In genomic region chr18:68480196-68480595, GRCh38 we compare ENCODE assay signal across 27 cellular contexts.
DNase-seq lines count a peak whose midpoint lies in the region; ATAC-seq and TF ChIP-seq lines count a peak whose summit lies in the region.
"Had no signal": no experiment of that assay in that cellular context is flagged by ENCODE, and none has a peak within 500 bp of the region (broad histone marks: within the 10 kb centered on the region; RNA-seq: fewer than 3 reads in every experiment).

No MANE protein-coding gene starts in this region.

- no peak overlapping the region for H2AK5ac ChIP-seq in IMR-90 (ENCODE audit: low read depth, low read length)

- H3K9me1 ChIP-seq in IMR-90 (ENCODE audit: insufficient read depth, low read length), result no peaks in the 10 kb centered on the region

- no peak overlapping the region for H2BK15ac ChIP-seq in IMR-90 (ENCODE audit: low read depth, low read length)

- no peaks in the 10 kb centered on the region for H3K36me3 Mint-ChIP-seq in neural progenitor cell

- intact Hi-C loops in IMR-90 (cut with micrococcal nuclease), result no loop called here

- no peak overlapping the region for H2BK120ac ChIP-seq in IMR-90 (ENCODE audit: low read depth, low read length)

- H3K56ac ChIP-seq in IMR-90 (ENCODE audit: extremely low read depth, insufficient read depth, low read length), result no peak overlapping the region

- no peak overlapping the region for H4K5ac ChIP-seq in IMR-90 (ENCODE audit: low read depth, low read length)

- H3K27me3 Mint-ChIP-seq in neural progenitor cell (ENCODE audit: insufficient read depth, low read depth), result peaks cover 5% of the 10 kb centered on the region
- H3K27me3 Mint-ChIP-seq: CD4-positive, alpha-beta T cell had no signal

- H3K4me3 Mint-ChIP-seq in neural progenitor cell, result no peak overlapping the region
- H3K4me3 Mint-ChIP-seq: CD4-positive, alpha-beta T cell had no signal

- H3K79me2 ChIP-seq in neural progenitor cell (ENCODE audit: low read depth), result no peaks in the 10 kb centered on the region

- dilution Hi-C loops in IMR-90 (cut with HindIII; ENCODE audit: low sequenced_read_pairs, unreplicated experiment), result no loop called here

- TF ChIP-seq RAD21 in IMR-90 (IDR thresholded peaks at IDR 0.05; ENCODE audit: low read length), result no peak

- no CpG with 5 or more reads among the region's 4 CpGs for WGBS in IMR-90 (ENCODE audit: extremely low coverage in 2 of 2, insufficient read length in 1 of 2), 2 experiments

- peaks cover 2% of the 10 kb centered on the region; the same call in 1 of the 2 replicates for H3K4me1 ChIP-seq in IMR-90 (ENCODE audit: control insufficient read depth, insufficient read depth, low read length)
- H3K4me1 ChIP-seq in neural progenitor cell, result no peaks in the 10 kb centered on the region
- H3K4me1 ChIP-seq: A549; BLaER1 treated with 17β-estradiol and CSF1 and Interleukin-3, amounts not matched to agents 10 nM and 100 nM; SJSA1 had no signal

- H4K91ac ChIP-seq in IMR-90 (ENCODE audit: insufficient read depth, low read depth, low read length), result no peak overlapping the region

- no peaks in the 10 kb centered on the region for H3K9me3 ChIP-seq in IMR-90 (ENCODE audit: control insufficient read depth, insufficient read depth, low read length)
- H3K9me3 ChIP-seq in neural progenitor cell (ENCODE audit: low read depth), result no peaks in the 10 kb centered on the region
- H3K9me3 ChIP-seq: A549, SJSA1 had no signal

- CTCF ChIA-PET in IMR-90 (lab: Yijun Ruan, JAX), result interaction anchor here (0.5 kb wide), 1 partner anchor 157 kb away, joined by 3 read pairs; no protein-coding TSS in a partner anchor

- no peak overlapping the region for H3K14ac ChIP-seq in IMR-90 (replicated peaks; ENCODE audit: low read depth, low read length)

- H3K27me3 ChIP-seq in IMR-90 (ENCODE audit: control insufficient read depth, insufficient read depth, low read length), result no peaks in the 10 kb centered on the region
- H3K27me3 ChIP-seq in neural progenitor cell, result no peaks in the 10 kb centered on the region
- H3K27me3 ChIP-seq: BLaER1 treated with 17β-estradiol and CSF1 and Interleukin-3, amounts not matched to agents 10 nM and 100 nM; SJSA1 had no signal

- ATAC-seq in IMR-90 (ENCODE audit: low read depth) (no peak), HG03095 (IDR thresholded peaks at IDR 0.05; ENCODE audit: unreplicated experiment) (no peak)
- ATAC-seq: A549 had no signal

- no peaks in the 10 kb centered on the region for H3K9me3 Mint-ChIP-seq in neural progenitor cell
- H3K9me3 Mint-ChIP-seq: CD4-positive, alpha-beta T cell had no signal

- no peaks in the 10 kb centered on the region for H3K36me3 ChIP-seq in IMR-90 (ENCODE audit: control insufficient read depth, insufficient read depth, low read length)
- H3K36me3 ChIP-seq in neural progenitor cell, result no peaks in the 10 kb centered on the region
- H3K36me3 ChIP-seq: BLaER1 treated with 17β-estradiol and CSF1 and Interleukin-3, amounts not matched to agents 10 nM and 100 nM; SJSA1 had no signal

- H3K4me2 ChIP-seq in IMR-90 (ENCODE audit: low read depth, low read length) (0 out of 2 replicates have a peak overlapping the region, but pooled peaks have one; percentile 44), neural progenitor cell (no peak overlapping the region)
- H3K4me2 ChIP-seq: A549; BLaER1 treated with 17β-estradiol and CSF1 and Interleukin-3, amounts not matched to agents 10 nM and 100 nM had no signal

- H3K27ac ChIP-seq in IMR-90 (ENCODE audit: insufficient read depth, low read length) (no peak overlapping the region), neural progenitor cell (no peak overlapping the region)
- H3K27ac ChIP-seq: A549; BLaER1 treated with 17β-estradiol and CSF1 and Interleukin-3, amounts not matched to agents 10 nM and 100 nM; HL-60; SJSA1 had no signal

- H3K4me3 ChIP-seq in IMR-90 (ENCODE audit: insufficient read depth, low read depth, low read length) (no peak overlapping the region), neural progenitor cell (no peak overlapping the region)
- H3K4me3 ChIP-seq: A549; BLaER1 treated with 17β-estradiol and CSF1 and Interleukin-3, amounts not matched to agents 10 nM and 100 nM; SJSA1 had no signal

- no peaks in the 10 kb centered on the region for H3F3A ChIP-seq in neural progenitor cell (ENCODE audit: low read depth)

- in situ Hi-C loops in IMR-90 (cut with MboI; ENCODE audit: low sequenced_read_pairs), result no loop called here

- no peak overlapping the region for H2BK5ac ChIP-seq in IMR-90 (ENCODE audit: low read depth, low read length, poor library complexity, severe bottlenecking)

- H3K18ac ChIP-seq in IMR-90 (ENCODE audit: low read depth, low read length), result no peak overlapping the region

- DNase-seq in IMR-90 (no peak), OCI-M1 (lab: John Stamatoyannopoulos, UW) (peak; percentile 83), astrocyte of the hippocampus (ENCODE audit: low read depth, low spot score) (peak; percentile 9), retina (no peak), neural progenitor cell (ENCODE audit: low spot score) (no peak)
- DNase-seq in stimulated activated CD4-positive, alpha-beta T cell treated with anti-CD3 and anti-CD28 coated beads, Interleukin-15, amount 100 ng/mL, for 24 hours, result no peak
- DNase-seq: AML-193; CD4-positive, alpha-beta T cell; DMS79; EL; GDM1; NCI-H1092; NCI-H1417 treated with DMSO at 0.1 percent for 48 hours; NCI-H1694 treated with DMSO at 0.1 percent for 48 hours; NCI-H2081; NCI-H2171; NCI-H345; NCI-H510A treated with DMSO at 0.1 percent for 48 hours; NCI-H748 treated with DMSO at 0.1 percent for 48 hours; NK-92 treated with Interleukin-12 subunit alpha and Interleukin-12 subunit beta, amount 100 ng/mL, for 24 hours; Right ventricle myocardium superior; RPMI8226 had no signal

- no peaks in the 10 kb centered on the region for H3K79me1 ChIP-seq in IMR-90 (ENCODE audit: low read depth in 1 of 2, low read length in 2 of 2)

- H3K23ac ChIP-seq in IMR-90 (ENCODE audit: low read depth, low read length), result no peak overlapping the region

- no peak overlapping the region for H3K27ac Mint-ChIP-seq in neural progenitor cell
- H3K27ac Mint-ChIP-seq: CD4-positive, alpha-beta T cell had no signal

- H4K20me1 ChIP-seq in IMR-90 (ENCODE audit: insufficient read depth, low read length), result no peaks in the 10 kb centered on the region
- H4K20me1 ChIP-seq in neural progenitor cell (ENCODE audit: low read depth), result no peaks in the 10 kb centered on the region
- H4K20me1 ChIP-seq: BLaER1 treated with 17β-estradiol and CSF1 and Interleukin-3, amounts not matched to agents 10 nM and 100 nM had no signal

- no peak overlapping the region for H2AK9ac ChIP-seq in IMR-90 (replicated peaks; ENCODE audit: low read depth, low read length, poor library complexity)

- TF ChIP-seq POLR2A in IMR-90 (IDR thresholded peaks at IDR 0.05; ENCODE audit: low read depth, low read length), result no peak

- H4K8ac ChIP-seq in IMR-90 (ENCODE audit: low read depth in 2 of 2, low read length in 2 of 2), result no peak overlapping the region

- POLR2A ChIA-PET in IMR-90 (lab: Charles Lee; ENCODE audit: unreplicated experiment), result no interaction called here

- BruUV-seq in IMR-90 (replicated peaks; lab: Mats Ljungman, UMichigan), result no TSS peak

- H2AFZ ChIP-seq in IMR-90 (replicated peaks; ENCODE audit: low read length, poor library complexity) (no peak overlapping the region), neural progenitor cell (replicated peaks) (no peak overlapping the region)

- H3K4me1 Mint-ChIP-seq in neural progenitor cell, result peaks cover 5% of the 10 kb centered on the region

- no peak overlapping the region for H3K4ac ChIP-seq in IMR-90 (ENCODE audit: low read depth, low read length)

- H3K9ac ChIP-seq in IMR-90 (ENCODE audit: low read depth, low read length) (no peak overlapping the region), neural progenitor cell (no peak overlapping the region)
- H3K9ac ChIP-seq: BLaER1 treated with 17β-estradiol and CSF1 and Interleukin-3, amounts not matched to agents 10 nM and 100 nM had no signal

- TF ChIP-seq CTCF in IMR-90 (conservative IDR thresholded peaks at IDR 0.05; ENCODE audit: low read depth, low read length), result no peak
- TF ChIP-seq CTCF in neural progenitor cell (IDR thresholded peaks at IDR 0.05), result no peak

- no peak overlapping the region for H2BK20ac ChIP-seq in IMR-90 (ENCODE audit: low read depth, low read length)

TF ChIP-seq in IMR-90, 13 proteins besides CTCF, POLR2A, EP300 and RAD21:
- TF ChIP-seq SMC3 (IDR thresholded peaks at IDR 0.05; ENCODE audit: low read depth, low read length) (no peak), FOS (IDR thresholded peaks at IDR 0.05; ENCODE audit: low read depth, low read length) (no peak), USF2 (IDR thresholded peaks at IDR 0.05; ENCODE audit: low read depth, low read length) (no peak), RCOR1 (IDR thresholded peaks at IDR 0.05; ENCODE audit: insufficient replicate concordance, low read length) (no peak), CEBPB (IDR thresholded peaks at IDR 0.05; ENCODE audit: low read depth, low read length) (no peak), ELK1 (IDR thresholded peaks at IDR 0.05; ENCODE audit: borderline replicate concordance, low read depth, low read length) (no peak), BHLHE40 (IDR thresholded peaks at IDR 0.05; ENCODE audit: low read depth, low read length) (no peak), MXI1 (IDR thresholded peaks at IDR 0.05; ENCODE audit: borderline replicate concordance, low read depth, low read length) (no peak), MAFK (IDR thresholded peaks at IDR 0.05; ENCODE audit: low read depth, low read length) (no peak), NFE2L2 (IDR thresholded peaks at IDR 0.05; ENCODE audit: low read depth, low read length) (no peak), CHD1 (IDR thresholded peaks at IDR 0.05; ENCODE audit: low read depth, low read length) (no peak), MAZ (IDR thresholded peaks at IDR 0.05; ENCODE audit: borderline replicate concordance, low read depth, low read length) (no peak), RFX5 (IDR thresholded peaks at IDR 0.05; ENCODE audit: low read depth, low read length) (no peak)

Comparison
In these comparisons a context has a peak if more than half of its experiments do, and no peak if none do; other contexts are left out.
1. DNase-seq: peak in OCI-M1 (single experiment) and astrocyte of the hippocampus (single experiment); none in IMR-90 (single experiment), retina (single experiment), stimulated activated CD4-positive, alpha-beta T cell treated with anti-CD3 and anti-CD28 coated beads, Interleukin-15, amount 100 ng/mL, for 24 hours (single experiment) and neural progenitor cell (single experiment).